ENCODE assay signal across 11 cellular contexts in the genomic region with DNA sequence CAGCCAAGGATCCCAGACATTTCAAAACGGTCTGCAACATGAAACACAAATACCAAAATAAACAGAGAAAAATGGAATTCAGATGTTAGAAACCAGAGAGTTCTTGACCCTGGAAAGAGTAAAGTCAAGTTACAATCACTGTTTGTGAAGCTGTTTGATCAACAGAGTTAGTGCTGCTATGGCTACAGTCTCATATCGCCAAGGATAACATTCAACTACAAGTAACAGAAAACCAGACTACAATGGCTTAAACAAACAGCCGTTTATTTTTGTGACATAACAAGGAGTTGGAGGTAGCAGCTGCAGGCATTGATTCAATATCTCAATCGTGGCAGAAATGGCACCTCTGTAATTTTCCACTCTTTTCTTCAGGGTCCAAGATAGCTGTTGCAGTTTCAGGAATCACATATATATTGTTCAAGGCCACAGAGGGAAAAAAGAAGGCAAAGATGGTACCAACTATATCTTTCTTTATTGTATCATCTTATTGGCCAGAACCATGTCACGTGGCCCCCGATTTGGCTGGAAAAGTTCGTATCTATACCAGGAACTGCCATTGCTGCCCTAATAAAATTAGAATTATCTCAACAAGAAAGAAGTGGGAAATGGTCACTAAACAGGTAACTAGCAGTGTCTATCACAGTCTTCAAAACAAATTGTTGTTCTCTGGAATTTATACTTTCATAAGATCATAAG. TPM values are rescaled to one million over a fixed set of nuclear protein-coding genes. Genes with fewer than 3 reads are reported as not detected.
A peak's percentile ranks its signal among the peaks of the same experiment; 100 is the strongest.
DNase-seq lines count a peak whose midpoint lies in the region; ATAC-seq and TF ChIP-seq lines count a peak whose summit lies in the region.
"Had no signal": no experiment of that assay in that cellular context is flagged by ENCODE, and none has a peak within 500 bp of the region (broad histone marks: within the 10 kb centered on the region; RNA-seq: fewer than 3 reads in every experiment).

No MANE protein-coding gene starts in this region.

- DNase-seq in NCI-H146 (lab: John Stamatoyannopoulos, UW) (peak; percentile 18), NCI-H146 treated with DMSO at 0.1 percent for 48 hours (lab: John Stamatoyannopoulos, UW; ENCODE audit: unreplicated experiment) (no peak), RPMI7951 (ENCODE audit: low read depth) (peak; percentile 56), heart right ventricle (no peak), smooth muscle cell of the brain vasculature (ENCODE audit: low read depth, low spot score) (peak; percentile 76), NCI-H526 (lab: John Stamatoyannopoulos, UW) (no peak)
- DNase-seq: cortex of kidney, NCI-H187 treated with DMSO at 0.1 percent for 48 hours had no signal

- no peaks in the 10 kb centered on the region for H3K27me3 ChIP-seq in heart right ventricle

- no peak for TF ChIP-seq CTCF in heart right ventricle (IDR thresholded peaks at IDR 0.05)

- 39 to 46% methylated on average over 7 of the region's 7 CpGs for WGBS in heart right ventricle, 2 donors

- peaks cover 0 to 42% (median 6%) of the 10 kb centered on the region in 9 donors for H3K4me1 ChIP-seq in heart right ventricle
- H3K4me1 ChIP-seq: A549 had no signal

- peaks cover 0 to 3% (median 0%) of the 10 kb centered on the region in 11 donors for H3K9me3 ChIP-seq in heart right ventricle
- H3K9me3 ChIP-seq: A549 had no signal

- peak overlapping the region in 5 of 10 donors; percentile 27 to 59 (median 37) for H3K27ac ChIP-seq in heart right ventricle
- H3K27ac ChIP-seq: A549 had no signal

- H3K4me3 ChIP-seq in heart right ventricle: no peak overlapping the region
- H3K4me3 ChIP-seq: A549 had no signal

- no peaks in the 10 kb centered on the region for H3K36me3 ChIP-seq in heart right ventricle

- peak in 7 of 8 donors; percentile 35 to 84 (median 73) for ATAC-seq in heart right ventricle
- ATAC-seq in GM21423 (IDR thresholded peaks at IDR 0.05; ENCODE audit: unreplicated experiment): no peak
- ATAC-seq in GM19351 (IDR thresholded peaks at IDR 0.05; ENCODE audit: unreplicated experiment): no peak

- intact Hi-C loops in heart right ventricle (cut with DNase I): no loop called here

RNA-seq across cellular contexts. Expression of a gene that starts 17.7 kb away (rescaled TPM):
- total RNA-seq in RPMI7951 (2014; rRNA removed; shearing (Covaris generic)): 61.8 and 83.1 TPM in 2 replicates
- total RNA-seq in heart right ventricle: 10 to 100 TPM; 22.4 to 32.7 (median 25.9) TPM
- 10 to 100 TPM in 1 of 2 donors, 1 to 10 TPM in 1; 8.9 to 13.6 TPM for polyA plus RNA-seq in heart right ventricle

RNA-seq across cellular contexts. Expression of a gene that starts 45.5 kb away (rescaled TPM):
- 47.0 and 48.5 TPM in 2 replicates for total RNA-seq in RPMI7951 (2014; rRNA removed; shearing (Covaris generic))
- 10 to 100 TPM in 7 of 10 donors, 1 to 10 TPM in 3; 9.4 to 18.6 (median 11.0) TPM for total RNA-seq in heart right ventricle
- polyA plus RNA-seq in heart right ventricle: 10 to 100 TPM in 1 of 2 donors, 1 to 10 TPM in 1; 6.5 to 11.9 TPM

Comparison
In these comparisons a context has a peak if more than half of its experiments do, and no peak if none do; other contexts are left out.
1. DNase-seq: peak in NCI-H146 (single experiment), RPMI7951 (single experiment) and smooth muscle cell of the brain vasculature (single experiment); none in NCI-H146 treated with DMSO at 0.1 percent for 48 hours (single experiment), heart right ventricle (0 of 2) and NCI-H526 (0 of 2).
2. ATAC-seq: peak in heart right ventricle (7 of 8); none in GM21423 (single experiment) and GM19351 (single experiment).